Comparison of ENCODE assay signal across 8 cellular contexts in genomic region chr15:38253448-38253847, GRCh38. TPM values are rescaled to one million over a fixed set of nuclear protein-coding genes. Genes with fewer than 3 reads are reported as not detected.
DNase-seq lines count a peak whose midpoint lies in the region; ATAC-seq, FAIRE-seq and TF ChIP-seq lines count a peak whose summit lies in the region.

No MANE protein-coding gene starts in this region.

- TF ChIP-seq CTCF in brain microvascular endothelial cell (IDR thresholded peaks at IDR 0.05; ENCODE audit: low read depth, low read length, missing control alignments): no peak
- TF ChIP-seq CTCF in HepG2 (CRISPR knock-in tag; IDR thresholded peaks at IDR 0.05): no peak

- FAIRE-seq in HepG2 (lab: Jason Lieb, UNC): no peak

- peak overlapping the region; percentile 86 for H3K27ac ChIP-seq in brain microvascular endothelial cell
- H3K27ac ChIP-seq in HepG2 (ENCODE audit: extremely low read length, insufficient read depth, low read length): peak overlapping the region; percentile 97
- peak overlapping the region; percentile 92 for H3K27ac ChIP-seq in temporal lobe (ENCODE audit: low read depth, low read length)

- TF ChIP-seq RAD21 in HepG2 (CRISPR knock-in tag; IDR thresholded peaks at IDR 0.05): no peak

- H3K4me2 ChIP-seq in HepG2 (ENCODE audit: low read depth, low read length): peak overlapping the region; percentile 68

- H3K9me3 ChIP-seq in HepG2 (ENCODE audit: low read length): no peaks in the 10 kb centered on the region

- no peak overlapping the region for H2AFZ ChIP-seq in HepG2 (ENCODE audit: low read length)

- BruUV-seq in HepG2 (replicated peaks; lab: Mats Ljungman, UMichigan): no TSS peak

- POLR2A ChIA-PET in HepG2 (lab: Yijun Ruan, JAX): interaction anchor here (1.6 to 3.7 kb wide), 3 partner anchors 11 to 180 kb away, joined by 3 to 29 read pairs (median 10); no protein-coding TSS in a partner anchor

- intact Hi-C loops in HepG2 (cut with micrococcal nuclease; ENCODE audit: unreplicated experiment): no loop called here

- H3K4me1 ChIP-seq in HepG2 (ENCODE audit: insufficient read depth, low read length): peaks cover 38% of the 10 kb centered on the region

- 3% methylated on average over 5 of the region's 5 CpGs for WGBS in HepG2 (ENCODE audit: low lambda C conversion rate)

- peaks cover 55% of the 10 kb centered on the region for H3K79me2 ChIP-seq in HepG2 (ENCODE audit: insufficient read depth, low read length)

- no peaks in the 10 kb centered on the region for H3K36me3 ChIP-seq in brain microvascular endothelial cell (replicated peaks)
- H3K36me3 ChIP-seq in HepG2 (replicated peaks in 1 of 2; ENCODE audit: control insufficient read depth in 1 of 2, insufficient read depth in 2 of 2, low read length in 2 of 2): no peaks in the 10 kb centered on the region

- no peak for TF ChIP-seq EP300 in HepG2 (IDR thresholded peaks at IDR 0.05; ENCODE audit: low read depth in 2 of 2, low read length in 2 of 2)
- TF ChIP-seq EP300 in HepG2 (CRISPR knock-in tag; IDR thresholded peaks at IDR 0.05; ENCODE audit: borderline replicate concordance): no peak

- H3K27me3 ChIP-seq in brain microvascular endothelial cell (replicated peaks): no peaks in the 10 kb centered on the region
- H3K27me3 ChIP-seq in HepG2 (ENCODE audit: control insufficient read depth in 1 of 2, insufficient read depth in 2 of 2, low read length in 2 of 2): no peaks in the 10 kb centered on the region; a peak in 1 of 5 replicates

- no peak for TF ChIP-seq POLR2A in HepG2 (IDR thresholded peaks at IDR 0.05; ENCODE audit: insufficient read depth in 1 of 2, low read depth in 2 of 2, low read length in 2 of 2)

- H4K20me1 ChIP-seq in HepG2 (ENCODE audit: insufficient read depth, low read length): peaks cover 24% of the 10 kb centered on the region; the same call in 1 of the 2 replicates

- no peak for ATAC-seq in HepG2

- H3K9ac ChIP-seq in HepG2 (ENCODE audit: insufficient read depth, low read depth, low read length): peak overlapping the region; percentile 85

- in situ Hi-C loops in brain microvascular endothelial cell (cut with HindIII; ENCODE audit: low pct_ligation_motif_present, low sequenced_read_pairs) (no loop called here), HepG2 (cut with HindIII; ENCODE audit: extremely low pct_ligation_motif_present, low pct_unique_long_range_greater_than_20kb) (loop anchor here (10.0 kb wide), 1 partner anchor 179 kb away; no protein-coding TSS in a partner anchor)

- DNase-seq in GM03348 (ENCODE audit: low spot score): peak; percentile 35
- peak; percentile 52 for DNase-seq in NCI-H226
- peak; percentile 64 for DNase-seq in brain microvascular endothelial cell
- no peak for DNase-seq in HepG2 (ENCODE audit: low spot score)
- DNase-seq in NK-92 (lab: John Stamatoyannopoulos, UW; ENCODE audit: unreplicated experiment): no peak
- no peak for DNase-seq in T-helper 9 cell
- no peak for DNase-seq in superior temporal gyrus (ENCODE audit: extremely low spot score)

- CTCF ChIA-PET in HepG2 (lab: Yijun Ruan, JAX; ENCODE audit: low intra/inter-chr PET ratio, low total read pairs): no interaction called here

- H3K4me3 ChIP-seq in brain microvascular endothelial cell (ENCODE audit: low read depth, low read length) (peak overlapping the region; percentile 90), HepG2 (replicated peaks in 1 of 3; ENCODE audit: insufficient read depth in 1 of 3, low read depth in 2 of 3, low read length in 3 of 3) (peak overlapping the region; percentile 78 to 84 (median 82))

TF ChIP-seq in HepG2, 621 proteins besides CTCF, POLR2A, EP300 and RAD21:
- no peak for TF ChIP-seq NFKB2 (CRISPR knock-in tag; IDR thresholded peaks at IDR 0.05; ENCODE audit: borderline replicate concordance)
- TF ChIP-seq EZH2 (conservative IDR thresholded peaks at IDR 0.05; ENCODE audit: low read depth, low read length): no peak
- TF ChIP-seq XRCC5 (optimal IDR thresholded peaks at IDR 0.05; ENCODE audit: low read length): no peak
- TF ChIP-seq ZNF136 (CRISPR knock-in tag; IDR thresholded peaks at IDR 0.05; ENCODE audit: low read depth): no peak
- no peak for TF ChIP-seq KDM1A (CRISPR knock-in tag; IDR thresholded peaks at IDR 0.05)
- TF ChIP-seq ZBTB7A (CRISPR knock-in tag; IDR thresholded peaks at IDR 0.05): peak; percentile 14; the same call in 1 of the 2 replicates
- TF ChIP-seq ZNF263 (CRISPR knock-in tag; IDR thresholded peaks at IDR 0.05): peak; percentile 78
- TF ChIP-seq ZBTB2 (CRISPR knock-in tag; IDR thresholded peaks at IDR 0.05; ENCODE audit: low read depth): no peak
- TF ChIP-seq MXD1 (CRISPR knock-in tag; IDR thresholded peaks at IDR 0.05): no peak
- no peak for TF ChIP-seq SMAD1 (CRISPR knock-in tag; IDR thresholded peaks at IDR 0.05; ENCODE audit: borderline replicate concordance, low read depth)
- no peak for TF ChIP-seq MATR3 (CRISPR knock-in tag; IDR thresholded peaks at IDR 0.05)
- TF ChIP-seq ZNF512B (CRISPR knock-in tag; IDR thresholded peaks at IDR 0.05; ENCODE audit: borderline replicate concordance): no peak

RNA-seq across cellular contexts. Expression of gene SPRED1, which starts 0.8 kb away (rescaled TPM):
- total RNA-seq in HepG2 (2016; rRNA removed; fragmentation: Illumina TruSeq; extraction: Trizol) (9.4 and 9.6 TPM in 2 replicates), temporal lobe (49.9 TPM)
- 3.8 and 3.9 TPM in 2 replicates for total RNA-seq in HepG2 (2016; cell fraction: cytosol; rRNA removed; fragmentation: Illumina TruSeq; extraction: Trizol; ENCODE audit: low read depth)
- 8.8 and 10.3 TPM in 2 replicates for total RNA-seq in HepG2 (2016; cell fraction: insoluble cytoplasmic fraction; rRNA removed; fragmentation: Illumina TruSeq; extraction: Trizol)
- 6.7 and 8.9 TPM in 2 replicates for total RNA-seq in HepG2 (2016; cell fraction: membrane; rRNA removed; fragmentation: Illumina TruSeq; extraction: Trizol)
- 9.2 and 11.1 TPM in 2 replicates for total RNA-seq in HepG2 (2016; cell fraction: nucleus; rRNA removed; fragmentation: Illumina TruSeq; extraction: Trizol)
- polyA plus RNA-seq in HepG2 (2011; rRNA removed): 3.4 and 3.8 TPM in 2 replicates
- 1.4 and 2.6 TPM in 2 replicates for polyA plus RNA-seq in HepG2 (2011; cell fraction: cytosol; rRNA removed)
- 3.3 and 3.7 TPM in 2 replicates for polyA plus RNA-seq in HepG2 (2011; cell fraction: nucleus; rRNA removed)
- 7.2 and 8.0 TPM in 2 replicates for polyA plus RNA-seq in HepG2 (2012)
- polyA plus RNA-seq in HepG2 (2016; cell fraction: cytosol; fragmentation: Illumina TruSeq; extraction: Trizol; ENCODE audit: low read depth): 0.54 and 0.76 TPM in 2 replicates
- polyA plus RNA-seq in HepG2 (2016; cell fraction: insoluble cytoplasmic fraction; fragmentation: Illumina TruSeq; extraction: Trizol; ENCODE audit: low read depth): 7.2 and 7.7 TPM in 2 replicates
- 2.1 and 2.6 TPM in 2 replicates for polyA plus RNA-seq in HepG2 (2016; cell fraction: membrane; fragmentation: Illumina TruSeq; extraction: Trizol; ENCODE audit: low read depth)
- 5.9 and 6.9 TPM in 2 replicates for polyA plus RNA-seq in HepG2 (2016; cell fraction: nucleus; fragmentation: Illumina TruSeq; extraction: Trizol; ENCODE audit: insufficient read depth, low read depth)
- 2.6 and 7.2 TPM in 2 replicates for polyA minus RNA-seq in HepG2 (2011; rRNA and poly(A)+ RNA removed; ENCODE audit: low replicate concordance)
- polyA minus RNA-seq in HepG2 (2011; cell fraction: cytosol; rRNA and poly(A)+ RNA removed): 8.4 and 9.2 TPM in 2 replicates
- polyA minus RNA-seq in HepG2 (2011; cell fraction: nucleus; rRNA and poly(A)+ RNA removed): 33.1 and 35.3 TPM in 2 replicates

Comparison
In these comparisons a context has a peak if more than half of its experiments do, and no peak if none do; other contexts are left out.
1. DNase-seq: peak in GM03348 (single experiment), NCI-H226 (single experiment) and brain microvascular endothelial cell (single experiment); none in HepG2 (single experiment), NK-92 (single experiment), T-helper 9 cell (single experiment) and superior temporal gyrus (single experiment).
2. Peak in every context shown above with its lines, with median percentiles within 50 percentile points of each other: H3K27ac ChIP-seq.